In genomic region chr12:52022841-52023181, GRCh38 we compare ENCODE assay signal across 8 cellular contexts. TPM values are rescaled to one million over a fixed set of nuclear protein-coding genes. Genes with fewer than 3 reads are reported as not detected.
DNase-seq lines count a peak whose midpoint lies in the region; ATAC-seq and TF ChIP-seq lines count a peak whose summit lies in the region.

No MANE protein-coding gene starts in this region.

- POLR2A ChIA-PET in CD4-positive, alpha-beta T cell (lab: Charles Lee): interaction anchor here (1.0 to 8.2 kb wide), 7 partner anchors 10 to 58 kb away, joined by 3 to 73 read pairs (median 10); partner anchors contain the start of genes ATG101, NR4A1 and TAMALIN

- H3K27ac ChIP-seq in CD4-positive, alpha-beta T cell (ENCODE audit: low read depth, low read length): peak overlapping the region; percentile 52
- H3K27ac ChIP-seq in stomach smooth muscle (ENCODE audit: low read length): no peak overlapping the region

- TF ChIP-seq CTCF in CD4-positive, alpha-beta T cell (IDR thresholded peaks at IDR 0.05): no peak

- no peaks in the 10 kb centered on the region for H3K9me3 ChIP-seq in CD4-positive, alpha-beta T cell (ENCODE audit: control insufficient read depth, low read length)
- no peaks in the 10 kb centered on the region for H3K9me3 ChIP-seq in stomach smooth muscle (ENCODE audit: control insufficient read depth in 2 of 2, low read length in 2 of 2)

- peaks cover 44% of the 10 kb centered on the region for H3K4me1 ChIP-seq in stomach smooth muscle (ENCODE audit: control insufficient read depth, insufficient read depth, low read length)

- no peak for DNase-seq in CD4-positive, alpha-beta T cell
- peak; percentile 37 to 44 for DNase-seq in activated T-cell treated with anti-CD3 and anti-CD28 coated beads, Interleukin-2, amount 50 U/mL, for 72 hours
- DNase-seq in iPS-NIHi7 (ENCODE audit: extremely low spot score) (peak; percentile 41), superior temporal gyrus (ENCODE audit: extremely low spot score) (no peak)

- no peaks in the 10 kb centered on the region for H3K36me3 ChIP-seq in stomach smooth muscle (ENCODE audit: control insufficient read depth in 2 of 2, insufficient read depth in 2 of 2, low read length in 2 of 2)

- peaks cover 39% of the 10 kb centered on the region for H3K4me1 Mint-ChIP-seq in CD4-positive, alpha-beta T cell (ENCODE audit: low read depth)
- peaks cover 49% of the 10 kb centered on the region for H3K4me1 Mint-ChIP-seq in activated T-cell treated with anti-CD3 and anti-CD28 coated beads, Interleukin-2, amount 50 U/mL, for 72 hours (ENCODE audit: low read depth)

- no peak for ATAC-seq in CD4-positive, alpha-beta T cell (ENCODE audit: poor library complexity)
- ATAC-seq in HG02678 (IDR thresholded peaks at IDR 0.05; ENCODE audit: unreplicated experiment) (peak; percentile 6), GM21529 (IDR thresholded peaks at IDR 0.05; ENCODE audit: unreplicated experiment) (no peak), HG02973 (IDR thresholded peaks at IDR 0.05; ENCODE audit: unreplicated experiment) (no peak)
- peak; percentile 3 to 13 for ATAC-seq in activated T-cell treated with anti-CD3 and anti-CD28 coated beads, Interleukin-2, amount 50 U/mL, for 72 hours (replicated peaks in 1 of 2)

- no peak overlapping the region for H3K9ac ChIP-seq in stomach smooth muscle (ENCODE audit: low read length in 2 of 2)

- peak overlapping the region; percentile 82 for H3K4me3 Mint-ChIP-seq in CD4-positive, alpha-beta T cell
- H3K4me3 Mint-ChIP-seq in activated T-cell treated with anti-CD3 and anti-CD28 coated beads, Interleukin-2, amount 50 U/mL, for 72 hours: peak overlapping the region; percentile 87 to 94

- peak overlapping the region; percentile 68 for H3K27ac Mint-ChIP-seq in CD4-positive, alpha-beta T cell
- no peak overlapping the region for H3K27ac Mint-ChIP-seq in activated T-cell treated with anti-CD3 and anti-CD28 coated beads, Interleukin-2, amount 50 U/mL, for 72 hours

- no peaks in the 10 kb centered on the region for H3K27me3 Mint-ChIP-seq in CD4-positive, alpha-beta T cell
- no peaks in the 10 kb centered on the region for H3K27me3 Mint-ChIP-seq in activated T-cell treated with anti-CD3 and anti-CD28 coated beads, Interleukin-2, amount 50 U/mL, for 72 hours (ENCODE audit: low read depth)

- intact Hi-C loops in CD4-positive, alpha-beta T cell (cut with DNase I, micrococcal nuclease): loop anchor here in 1 of 2 experiments (1.0 to 10.0 kb wide), 3 partner anchors 30 to 982 kb away; partner anchors contain the start of genes ACVR1B and EIF4B

- H3K36me3 Mint-ChIP-seq in CD4-positive, alpha-beta T cell (ENCODE audit: low read depth): no peaks in the 10 kb centered on the region
- no peaks in the 10 kb centered on the region for H3K36me3 Mint-ChIP-seq in activated T-cell treated with anti-CD3 and anti-CD28 coated beads, Interleukin-2, amount 50 U/mL, for 72 hours (ENCODE audit: insufficient read depth in 2 of 2)

- no peaks in the 10 kb centered on the region for H3K27me3 ChIP-seq in CD4-positive, alpha-beta T cell (ENCODE audit: control insufficient read depth, insufficient read depth, low read length)
- H3K27me3 ChIP-seq in stomach smooth muscle (ENCODE audit: control insufficient read depth in 1 of 2, insufficient read depth in 2 of 2, low read length in 2 of 2): peaks cover 0 to 9% of the 10 kb centered on the region in 2 donors

- CTCF ChIA-PET in CD4-positive, alpha-beta T cell (lab: Charles Lee): interaction anchor here (0.6 to 9.5 kb wide), 11 partner anchors 13 to 202 kb away, joined by 3 to 184 read pairs (median 14); partner anchors contain the start of genes ATG101, NR4A1, SMIM41 and TAMALIN

- no peaks in the 10 kb centered on the region for H3K9me3 Mint-ChIP-seq in CD4-positive, alpha-beta T cell
- no peaks in the 10 kb centered on the region for H3K9me3 Mint-ChIP-seq in activated T-cell treated with anti-CD3 and anti-CD28 coated beads, Interleukin-2, amount 50 U/mL, for 72 hours

- peak overlapping the region; percentile 60 to 72 for H3K4me3 ChIP-seq in stomach smooth muscle (ENCODE audit: low read length in 2 of 2)

RNA-seq across cellular contexts. Expression of gene TAMALIN, which starts 16.1 kb away (rescaled TPM):
- 100 to 1,000 TPM; 495 to 525 TPM for total RNA-seq in CD4-positive, alpha-beta T cell
- 10 to 100 TPM; 10.0 to 11.1 TPM for total RNA-seq in activated T-cell treated with anti-CD3 and anti-CD28 coated beads, Interleukin-2, amount 50 U/mL, for 72 hours

RNA-seq across cellular contexts. Expression of gene NR4A1, which starts 28.4 kb away (rescaled TPM):
- total RNA-seq in CD4-positive, alpha-beta T cell: 10 to 100 TPM; 67.0 to 79.2 TPM
- 100 to 1,000 TPM; 113 to 136 TPM for total RNA-seq in activated T-cell treated with anti-CD3 and anti-CD28 coated beads, Interleukin-2, amount 50 U/mL, for 72 hours

RNA-seq across cellular contexts. Expression of gene ATG101, which starts 47.0 kb away (rescaled TPM):
- 10 to 100 TPM; 20.6 to 20.9 TPM for total RNA-seq in CD4-positive, alpha-beta T cell
- total RNA-seq in activated T-cell treated with anti-CD3 and anti-CD28 coated beads, Interleukin-2, amount 50 U/mL, for 72 hours: 10 to 100 TPM; 52.6 to 53.4 TPM

RNA-seq across cellular contexts. Expression of gene SMIM41, which starts 56.7 kb away (rescaled TPM):
- total RNA-seq in CD4-positive, alpha-beta T cell: not detected
- not detected for total RNA-seq in activated T-cell treated with anti-CD3 and anti-CD28 coated beads, Interleukin-2, amount 50 U/mL, for 72 hours

Comparison
In these comparisons a context has a peak if more than half of its experiments do, and no peak if none do; other contexts are left out.
1. ATAC-seq: peak in HG02678 (single experiment) and activated T-cell treated with anti-CD3 and anti-CD28 coated beads, Interleukin-2, amount 50 U/mL, for 72 hours (2 of 2); none in CD4-positive, alpha-beta T cell (single experiment), GM21529 (single experiment) and HG02973 (single experiment).
2. DNase-seq: peak in activated T-cell treated with anti-CD3 and anti-CD28 coated beads, Interleukin-2, amount 50 U/mL, for 72 hours (2 of 2) and iPS-NIHi7 (single experiment); none in CD4-positive, alpha-beta T cell (0 of 10) and superior temporal gyrus (single experiment).
3. RNA of gene TAMALIN, which starts 16.1 kb away (total RNA-seq): 495 to 525 TPM in CD4-positive, alpha-beta T cell; 10.0 to 11.1 TPM in activated T-cell treated with anti-CD3 and anti-CD28 coated beads, Interleukin-2, amount 50 U/mL, for 72 hours; every median in the first group is over 10 times any median in the second.